Comparison of ENCODE assay signal across 31 cellular contexts in the genomic region with DNA sequence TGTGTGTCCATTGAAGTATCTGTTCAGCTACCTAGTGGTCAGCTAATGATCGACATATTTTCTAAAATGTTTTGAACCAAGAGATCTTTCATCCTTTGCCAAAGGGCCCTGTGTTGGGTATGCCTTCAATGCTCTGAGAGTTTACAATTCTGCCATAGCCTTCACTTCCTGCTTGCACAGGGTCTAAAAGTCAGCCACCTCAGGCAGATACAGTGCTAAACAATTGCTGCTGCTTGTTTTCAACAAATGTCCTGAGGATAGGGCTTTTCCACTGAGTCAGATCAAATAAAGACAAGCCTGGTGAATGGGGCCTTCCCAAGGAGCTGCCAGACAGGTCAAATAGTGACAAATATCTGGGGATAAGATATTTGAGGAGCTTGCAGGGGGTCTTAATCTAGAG. TPM values are rescaled to one million over a fixed set of nuclear protein-coding genes. Genes with fewer than 3 reads are reported as not detected.
"Had no signal": no experiment of that assay in that cellular context is flagged by ENCODE, and none has a peak within 500 bp of the region (broad histone marks: within the 10 kb centered on the region; RNA-seq: fewer than 3 reads in every experiment).

No MANE protein-coding gene starts in this region.

- H3K27me3 ChIP-seq: brain microvascular endothelial cell, colonic mucosa had no signal

- H3K4me3 Mint-ChIP-seq: activated B cell treated with CpG ODN at 0.5 μM for 24 hours; activated CD8-positive, alpha-beta T cell treated with anti-CD3 and anti-CD28 coated beads for 36 hours; activated naive CD8-positive, alpha-beta T cell; activated T-cell treated with anti-CD3 and anti-CD28 coated beads, Interleukin-2, amount 50 U/mL, for 4 hours; activated T-helper 17 cell treated with anti-CD3 and anti-CD28 coated beads, Interleukin-2, amount 50 U/mL, for 72 hours; T-cell; T-helper 1 cell treated with Interleukin-12 subunit alpha and Interleukin-12 subunit beta and Interleukin-4 antibody, amounts not matched to agents 30 μg/mL and 1 μg/mL, for 36 hours had no signal

- FAIRE-seq: bronchial epithelial cell, frontal cortex had no signal

- ATAC-seq: activated CD4-positive, CD25-positive, alpha-beta regulatory T cell treated with anti-CD3 and anti-CD28 coated beads, Interleukin-2, amount 50 U/mL, for 24 hours; activated CD8-positive, alpha-beta T cell treated with anti-CD3 and anti-CD28 coated beads for 36 hours; activated T-cell treated with anti-CD3 and anti-CD28 coated beads, Interleukin-2, amount 50 U/mL, for 4 hours; activated T-helper 17 cell treated with anti-CD3 and anti-CD28 coated beads, Interleukin-2, amount 50 U/mL, for 72 hours; esophagus mucosa; T-cell had no signal

- H3K27ac ChIP-seq: brain microvascular endothelial cell, colonic mucosa, WERI-Rb-1 had no signal

- H3K9me3 Mint-ChIP-seq: activated T-helper 17 cell treated with anti-CD3 and anti-CD28 coated beads, Interleukin-2, amount 50 U/mL, for 72 hours; T-helper 1 cell treated with Interleukin-12 subunit alpha and Interleukin-12 subunit beta and Interleukin-4 antibody, amounts not matched to agents 30 μg/mL and 1 μg/mL, for 36 hours had no signal

- H3K4me1 ChIP-seq: colonic mucosa had no signal

- H3K36me3 ChIP-seq: brain microvascular endothelial cell, colonic mucosa, WERI-Rb-1 had no signal

- H3K9me3 ChIP-seq: colonic mucosa had no signal

- DNase-seq: activated B cell treated with CpG ODN at 0.5 μM for 24 hours; activated CD4-positive, alpha-beta T cell treated with anti-CD3 and anti-CD28 coated beads for 48 hours; activated CD4-positive, alpha-beta T cell treated with anti-CD3 and anti-CD28 coated beads, Interleukin-2, amount 50 U/mL, for 1 hour; activated CD4-positive, alpha-beta T cell treated with anti-CD3 and anti-CD28 coated beads, Interleukin-2, amount 50 U/mL, for 48 hours; activated CD8-positive, alpha-beta memory T cell treated with anti-CD3 and anti-CD28 coated beads for 24 hours; activated CD8-positive, alpha-beta T cell treated with anti-CD3 and anti-CD28 coated beads for 36 hours; activated effector memory CD4-positive, alpha-beta T cell treated with Interleukin-2 at 50 U/mL for 16 hours; activated gamma-delta T cell treated with Interleukin-2 at 50 U/mL for 16 hours; activated naive CD4-positive, alpha-beta T cell treated with anti-CD3 and anti-CD28 coated beads, Interleukin-2, amount 50 U/mL, for 16 hours; activated naive CD4-positive, alpha-beta T cell treated with Interleukin-2 at 50 U/mL for 16 hours; activated T-cell treated with anti-CD3 and anti-CD28 coated beads, Interleukin-2, amount 50 U/mL, for 4 hours; amniotic stem cell; anterior cingulate cortex; brain microvascular endothelial cell; colonic mucosa; effector CD8-positive, alpha-beta T cell; foreskin fibroblast; head of caudate nucleus; T-cell; T1000; WERI-Rb-1 had no signal

- H3K27ac Mint-ChIP-seq: activated B cell treated with CpG ODN at 0.5 μM for 24 hours; activated CD8-positive, alpha-beta T cell treated with anti-CD3 and anti-CD28 coated beads for 36 hours; activated naive CD8-positive, alpha-beta T cell; activated T-helper 17 cell treated with anti-CD3 and anti-CD28 coated beads, Interleukin-2, amount 50 U/mL, for 72 hours; T-cell; T-helper 1 cell treated with Interleukin-12 subunit alpha and Interleukin-12 subunit beta and Interleukin-4 antibody, amounts not matched to agents 30 μg/mL and 1 μg/mL, for 36 hours had no signal

- H3K4me3 ChIP-seq: colonic mucosa had no signal

- H3K27me3 Mint-ChIP-seq: activated B cell treated with CpG ODN at 0.5 μM for 24 hours; activated CD8-positive, alpha-beta T cell treated with anti-CD3 and anti-CD28 coated beads for 36 hours; activated naive CD8-positive, alpha-beta T cell; activated T-helper 17 cell treated with anti-CD3 and anti-CD28 coated beads, Interleukin-2, amount 50 U/mL, for 72 hours had no signal

RNA-seq across cellular contexts. Expression of a gene that starts 57.5 kb away (rescaled TPM):
- total RNA-seq: activated B cell treated with CpG ODN at 0.5 μM for 24 hours; activated CD8-positive, alpha-beta T cell treated with anti-CD3 and anti-CD28 coated beads for 36 hours; activated T-cell treated with anti-CD3 and anti-CD28 coated beads, Interleukin-2, amount 50 U/mL, for 4 hours; activated T-helper 17 cell treated with anti-CD3 and anti-CD28 coated beads, Interleukin-2, amount 50 U/mL, for 72 hours; bronchial epithelial cell; colonic mucosa; dermis microvascular lymphatic vessel endothelial cell; epithelial cell of proximal tubule; esophagus mucosa; T-cell; T-helper 2 cell treated with Interferon-gamma antibody and Interleukin-4, amounts not matched to agents 100 ng/mL and 5 ng/mL, for 36 hours had no signal
